Comparison of ENCODE assay signal across 17 cellular contexts in genomic region chr15:76756371-76756770, GRCh38.
"Had no signal": no experiment of that assay in that cellular context is flagged by ENCODE, and none has a peak within 500 bp of the region (broad histone marks: within the 10 kb centered on the region; RNA-seq: fewer than 3 reads in every experiment).

No MANE protein-coding gene starts in this region.

- ATAC-seq: left cardiac atrium; stimulated activated naive B cell treated with anti-CD40 and anti-IgM and Interleukin-4, amounts not matched to agents 10 μg/mL and 1 μg/mL and 100 μg/mL, for 72 hours had no signal

- DNase-seq: activated CD4-positive, alpha-beta T cell treated with anti-CD3 and anti-CD28 coated beads, Interleukin-2, amount 50 U/mL, for 48 hours; activated gamma-delta T cell; left cardiac atrium; nucleus accumbens; sigmoid colon; spleen; stimulated activated naive B cell treated with anti-CD40 and anti-IgM and Interleukin-4, amounts not matched to agents 10 μg/mL and 1 μg/mL and 100 μg/mL, for 72 hours had no signal

- H3K27ac ChIP-seq: adrenal gland, coronary artery, sigmoid colon, spleen, thyroid gland had no signal

- H3K9me3 Mint-ChIP-seq: activated naive CD4-positive, alpha-beta T cell treated with anti-CD3 and anti-CD28 coated beads, Interleukin-2, amount 50 U/mL, for 24 hours; central memory CD8-positive, alpha-beta T cell; T-helper 2 cell treated with Interferon-gamma antibody and Interleukin-4, amounts not matched to agents 5 μg/mL and 100 μg/mL, for 36 hours had no signal

- H3K9me3 ChIP-seq: adrenal gland, sigmoid colon, spleen, thyroid gland had no signal

- H3K4me3 ChIP-seq: adrenal gland, coronary artery, lung, sigmoid colon, spleen, thyroid gland had no signal

- H3K4me3 Mint-ChIP-seq: activated naive CD4-positive, alpha-beta T cell treated with anti-CD3 and anti-CD28 coated beads, Interleukin-2, amount 50 U/mL, for 24 hours; brain; central memory CD8-positive, alpha-beta T cell; mesothelial cell of epicardium; nephron; stimulated activated naive B cell treated with anti-CD40 and anti-IgM and Interleukin-4, amounts not matched to agents 10 μg/mL and 1 μg/mL and 100 μg/mL, for 72 hours; T-helper 2 cell treated with Interferon-gamma antibody and Interleukin-4, amounts not matched to agents 5 μg/mL and 100 μg/mL, for 36 hours had no signal

- H3K4me1 Mint-ChIP-seq: brain; central memory CD8-positive, alpha-beta T cell; mesothelial cell of epicardium; nephron had no signal

- H3K27me3 ChIP-seq: adrenal gland, sigmoid colon, spleen, thyroid gland had no signal

- H3K27ac Mint-ChIP-seq: activated naive CD4-positive, alpha-beta T cell treated with anti-CD3 and anti-CD28 coated beads, Interleukin-2, amount 50 U/mL, for 24 hours; brain; mesothelial cell of epicardium; nephron; stimulated activated naive B cell treated with anti-CD40 and anti-IgM and Interleukin-4, amounts not matched to agents 10 μg/mL and 1 μg/mL and 100 μg/mL, for 72 hours; T-helper 2 cell treated with Interferon-gamma antibody and Interleukin-4, amounts not matched to agents 5 μg/mL and 100 μg/mL, for 36 hours had no signal

- H3K4me1 ChIP-seq: adrenal gland, sigmoid colon, spleen, thyroid gland had no signal

- H3K27me3 Mint-ChIP-seq: activated naive CD4-positive, alpha-beta T cell treated with anti-CD3 and anti-CD28 coated beads, Interleukin-2, amount 50 U/mL, for 24 hours; brain; central memory CD8-positive, alpha-beta T cell; stimulated activated naive B cell treated with anti-CD40 and anti-IgM and Interleukin-4, amounts not matched to agents 10 μg/mL and 1 μg/mL and 100 μg/mL, for 72 hours had no signal

- H3K36me3 ChIP-seq: adrenal gland, thyroid gland had no signal
